In genomic region chr17:60102015-60102631, GRCh38 we compare ENCODE assay signal across 9 cellular contexts. TPM values are rescaled to one million over a fixed set of nuclear protein-coding genes. Genes with fewer than 3 reads are reported as not detected.
A peak's percentile ranks its signal among the peaks of the same experiment; 100 is the strongest.
DNase-seq lines count a peak whose midpoint lies in the region; ATAC-seq and TF ChIP-seq lines count a peak whose summit lies in the region.
"Not testable (repeated sequence)": the region's sequence is repeated elsewhere in the genome, so short reads cannot be mapped to it uniquely, and the experiment has no call there.
"Had no signal": no experiment of that assay in that cellular context is flagged by ENCODE, and none has a peak within 500 bp of the region (broad histone marks: within the 10 kb centered on the region; RNA-seq: fewer than 3 reads in every experiment).

No MANE protein-coding gene starts in this region.

- H3K27me3 Mint-ChIP-seq in HFFc6 (ENCODE audit: insufficient read depth), result not testable (repeated sequence)
- H3K27me3 Mint-ChIP-seq in activated T-cell treated with anti-CD3 and anti-CD28 coated beads, Interleukin-2, amount 50 U/mL, for 24 hours, result peaks cover 40% of the 10 kb centered on the region
- H3K27me3 Mint-ChIP-seq in natural killer cell treated with Interleukin-12 subunit alpha and Interleukin-12 subunit beta and Interleukin-15 and Interleukin-18, amount 100 ng/mL, for 72 hours, result peaks cover 22 to 23% of the 10 kb centered on the region in 2 donors

- intact Hi-C loops in Panc1 (cut with micrococcal nuclease; ENCODE audit: unreplicated experiment), result loop anchor here (10.0 kb wide), 1 partner anchor 323 kb away; the partner anchor contains the start of gene CHCT1
- intact Hi-C loops in mammary epithelial cell (cut with micrococcal nuclease), result loop anchor here (10.0 kb wide), 2 partner anchors 333 to 463 kb away; no protein-coding TSS in a partner anchor
- intact Hi-C loops in heart left ventricle (cut with DNase I), result loop anchor here in 8 of 10 donors (10.0 kb wide), 2 partner anchors 333 to 343 kb away; no protein-coding TSS in a partner anchor
- intact Hi-C loops in transverse colon (cut with DNase I; ENCODE audit: low total_unique reads), result loop anchor here (10.0 kb wide), 1 partner anchor 53 kb away; no protein-coding TSS in a partner anchor

- POLR2A ChIA-PET in Panc1 (lab: Charles Lee), result not testable (repeated sequence)

- ATAC-seq in Panc1 (peak; percentile 69), heart left ventricle (peak in 1 of 4 donors; percentile 11)
- not testable (repeated sequence) for ATAC-seq in natural killer cell treated with Interleukin-12 subunit alpha and Interleukin-12 subunit beta and Interleukin-15 and Interleukin-18, amount 100 ng/mL, for 72 hours

- not testable (repeated sequence) for H3K27ac ChIP-seq in Panc1 (ENCODE audit: low read length); mammary epithelial cell (ENCODE audit: insufficient read depth, low read depth, low read length)
- peak overlapping the region in 5 of 12 donors; percentile 17 to 71 (median 20) for H3K27ac ChIP-seq in heart left ventricle
- peak overlapping the region in 3 of 4 donors; percentile 16 to 47 (median 17) for H3K27ac ChIP-seq in transverse colon

- H3K27me3 ChIP-seq in Panc1 (ENCODE audit: control insufficient read depth, insufficient read depth, low read length); mammary epithelial cell (ENCODE audit: insufficient read depth, low read length); heart left ventricle; transverse colon: not testable (repeated sequence)

- H3K4me1 Mint-ChIP-seq in HFFc6 (ENCODE audit: low read depth), result peaks cover 71% of the 10 kb centered on the region
- peaks cover 17% of the 10 kb centered on the region for H3K4me1 Mint-ChIP-seq in activated T-cell treated with anti-CD3 and anti-CD28 coated beads, Interleukin-2, amount 50 U/mL, for 24 hours (ENCODE audit: low read depth)
- H3K4me1 Mint-ChIP-seq in natural killer cell treated with Interleukin-12 subunit alpha and Interleukin-12 subunit beta and Interleukin-15 and Interleukin-18, amount 100 ng/mL, for 72 hours (ENCODE audit: low read depth in 2 of 2), result peaks cover 15 to 16% of the 10 kb centered on the region in 2 donors

- not testable (repeated sequence) for H3K36me3 ChIP-seq in ES-I3 (ENCODE audit: insufficient read depth, low read length); Panc1 (ENCODE audit: control insufficient read depth, insufficient read depth, low read length); mammary epithelial cell (ENCODE audit: insufficient read depth, low read length); heart left ventricle; transverse colon

- H3K9me3 Mint-ChIP-seq in HFFc6; activated T-cell treated with anti-CD3 and anti-CD28 coated beads, Interleukin-2, amount 50 U/mL, for 24 hours; natural killer cell treated with Interleukin-12 subunit alpha and Interleukin-12 subunit beta and Interleukin-15 and Interleukin-18, amount 100 ng/mL, for 72 hours: not testable (repeated sequence)

- H3K9me3 ChIP-seq in ES-I3 (ENCODE audit: control insufficient read depth, insufficient read depth, low read length); Panc1 (ENCODE audit: control insufficient read depth, insufficient read depth, low read depth, low read length); mammary epithelial cell (replicated peaks; ENCODE audit: insufficient read depth, low read length); heart left ventricle; transverse colon: not testable (repeated sequence)

- not testable (repeated sequence) for H3K79me2 ChIP-seq in mammary epithelial cell (ENCODE audit: insufficient read depth, low read length)

- not testable (repeated sequence) for H3K4me1 ChIP-seq in ES-I3 (ENCODE audit: insufficient read depth, low read length); Panc1 (ENCODE audit: control insufficient read depth, insufficient read depth, low read length); mammary epithelial cell (ENCODE audit: insufficient read depth, low read length); heart left ventricle; transverse colon

- peak overlapping the region; percentile 66 for H2AFZ ChIP-seq in mammary epithelial cell (ENCODE audit: low read depth, low read length)

- H4K20me1 ChIP-seq in mammary epithelial cell (ENCODE audit: insufficient read depth, low read length), result not testable (repeated sequence)

- CTCF ChIA-PET in Panc1 (lab: Charles Lee); mammary epithelial cell (lab: Charles Lee; ENCODE audit: low non-redundant PET): not testable (repeated sequence)

- not testable (repeated sequence) for H3K4me3 Mint-ChIP-seq in HFFc6
- peak overlapping the region; percentile 55 for H3K4me3 Mint-ChIP-seq in activated T-cell treated with anti-CD3 and anti-CD28 coated beads, Interleukin-2, amount 50 U/mL, for 24 hours
- H3K4me3 Mint-ChIP-seq in natural killer cell treated with Interleukin-12 subunit alpha and Interleukin-12 subunit beta and Interleukin-15 and Interleukin-18, amount 100 ng/mL, for 72 hours, result peak overlapping the region; percentile 63

- not testable (repeated sequence) for DNase-seq in HFFc6; Panc1 (ENCODE audit: low read depth, low spot score); activated T-cell treated with anti-CD3 and anti-CD28 coated beads, Interleukin-2, amount 50 U/mL, for 24 hours; mammary epithelial cell; heart left ventricle; natural killer cell treated with Interleukin-12 subunit alpha and Interleukin-12 subunit beta and Interleukin-15 and Interleukin-18, amount 100 ng/mL, for 72 hours (ENCODE audit: low spot score); transverse colon

- not testable (repeated sequence) for TF ChIP-seq POLR2A in heart left ventricle (IDR thresholded peaks at IDR 0.05); transverse colon (IDR thresholded peaks at IDR 0.05)

- peak overlapping the region; percentile 17 to 36; a peak in 3 of 4 replicates for H3K4me3 ChIP-seq in Panc1 (ENCODE audit: low read depth in 2 of 2, low read length in 2 of 2)
- not testable (repeated sequence) for H3K4me3 ChIP-seq in mammary epithelial cell (replicated peaks in 1 of 3; ENCODE audit: insufficient read depth in 1 of 3, low read depth in 2 of 3, low read length in 3 of 3)
- H3K4me3 ChIP-seq in heart left ventricle, result peak overlapping the region in 10 of 12 donors; percentile 16 to 50 (median 40)
- peak overlapping the region in 2 of 4 donors; percentile 17 to 37 for H3K4me3 ChIP-seq in transverse colon

- WGBS in mammary epithelial cell (ENCODE audit: low coverage, missing lambda C conversion rate), result 60% methylated on average over 10 of the region's 11 CpGs
- WGBS in heart left ventricle, 4 donors, result 42 to 69% (median 46%) methylated on average over 11 of the region's 11 CpGs
- 38 to 64% methylated on average over 6 to 11 of the region's 11 CpGs for WGBS in transverse colon (ENCODE audit: low coverage in 1 of 2), 2 donors

- H3K27ac Mint-ChIP-seq in HFFc6, result peak overlapping the region; percentile 2; the same call in 1 of the 2 replicates
- H3K27ac Mint-ChIP-seq in activated T-cell treated with anti-CD3 and anti-CD28 coated beads, Interleukin-2, amount 50 U/mL, for 24 hours; natural killer cell treated with Interleukin-12 subunit alpha and Interleukin-12 subunit beta and Interleukin-15 and Interleukin-18, amount 100 ng/mL, for 72 hours: not testable (repeated sequence)

- not testable (repeated sequence) for TF ChIP-seq CTCF in HFFc6 (IDR thresholded peaks at IDR 0.05); Panc1 (IDR thresholded peaks at IDR 0.05); mammary epithelial cell (conservative IDR thresholded peaks at IDR 0.05 in 1 of 2, IDR thresholded peaks at IDR 0.05 in 1 of 2; ENCODE audit: extremely low read depth in 1 of 2, insufficient read depth in 1 of 2, low read depth in 1 of 2, low read length in 2 of 2); heart left ventricle (IDR thresholded peaks at IDR 0.05); transverse colon (IDR thresholded peaks at IDR 0.05)

- TF ChIP-seq EP300 in transverse colon (IDR thresholded peaks at IDR 0.05; ENCODE audit: low read depth), result not testable (repeated sequence)

- in situ Hi-C loops in Panc1 (cut with HindIII; ENCODE audit: low pct_unique_long_range_greater_than_20kb, low sequenced_read_pairs); mammary epithelial cell (cut with MboI; ENCODE audit: low sequenced_read_pairs in 2 of 2); transverse colon (cut with MboI; ENCODE audit: low pct_ligation_motif_present in 1 of 4, low pct_unique_long_range_greater_than_20kb in 1 of 4, low sequenced_read_pairs in 3 of 4): not testable (repeated sequence)

- peak overlapping the region; percentile 39; the same call in 1 of the 2 replicates for H3K9ac ChIP-seq in ES-I3 (ENCODE audit: low read depth, low read length)
- not testable (repeated sequence) for H3K9ac ChIP-seq in mammary epithelial cell (ENCODE audit: insufficient read depth, low read length)

- H3K4me2 ChIP-seq in mammary epithelial cell (ENCODE audit: insufficient read depth, low read depth, low read length), result peak overlapping the region; percentile 52

- dilution Hi-C loops in mammary epithelial cell (cut with HindIII; ENCODE audit: low sequenced_read_pairs), result not testable (repeated sequence)

- H3K36me3 Mint-ChIP-seq in HFFc6 (ENCODE audit: low read depth); activated T-cell treated with anti-CD3 and anti-CD28 coated beads, Interleukin-2, amount 50 U/mL, for 24 hours (ENCODE audit: low read depth); natural killer cell treated with Interleukin-12 subunit alpha and Interleukin-12 subunit beta and Interleukin-15 and Interleukin-18, amount 100 ng/mL, for 72 hours: not testable (repeated sequence)

- BruUV-seq in Panc1 (replicated peaks; lab: Mats Ljungman, UMichigan); mammary epithelial cell (replicated peaks; lab: Mats Ljungman, UMichigan): not testable (repeated sequence)

RNA-seq across cellular contexts. Expression of gene HEATR6, which starts 23.4 kb away (rescaled TPM):
- 10 to 100 TPM; 16.2 to 27.1 (median 21.0) TPM for total RNA-seq in HFFc6 (2021; fragmentation: NEBNext Ultra II Directional; extraction: Animal tissue kit (Norgen Biotek cat#: 25700))
- total RNA-seq in Panc1 (2021; ENCODE audit: unreplicated experiment), result 20.9 TPM
- polyA plus RNA-seq in Panc1 (2012; ENCODE audit: insufficient read length), result 11.7 TPM
- 10 to 100 TPM; 20.4 to 21.5 TPM for total RNA-seq in mammary epithelial cell
- polyA plus RNA-seq in mammary epithelial cell, result 17.3 TPM
- polyA minus RNA-seq in mammary epithelial cell, result 15.6 TPM
- 10 to 100 TPM in 8 of 9 donors, 1 to 10 TPM in 1; 9.3 to 17.8 (median 12.4) TPM for total RNA-seq in heart left ventricle
- polyA plus RNA-seq in heart left ventricle, result 1 to 10 TPM; 5.7 to 8.7 TPM
- total RNA-seq in natural killer cell treated with Interleukin-12 subunit alpha and Interleukin-12 subunit beta and Interleukin-15 and Interleukin-18, amount 100 ng/mL, for 72 hours, result 10 to 100 TPM; 18.5 to 21.3 TPM
- 10 to 100 TPM in 2 of 4 donors, 1 to 10 TPM in 2; 2.6 to 11.3 (median 8.1) TPM for total RNA-seq in transverse colon

RNA-seq across cellular contexts. Expression of gene CA4, which starts 47.6 kb away (rescaled TPM):
- not detected for total RNA-seq in HFFc6 (2021; fragmentation: NEBNext Ultra II Directional; extraction: Animal tissue kit (Norgen Biotek cat#: 25700))
- total RNA-seq in Panc1 (2021; ENCODE audit: unreplicated experiment) (1.4 TPM), mammary epithelial cell (not detected), heart left ventricle (10 to 100 TPM; 12.4 to 20.4 (median 17.1) TPM), transverse colon (100 to 1,000 TPM in 3 of 4 donors, 10 to 100 TPM in 1; 15.7 to 359 (median 246) TPM)
- 4.9 TPM for polyA plus RNA-seq in Panc1 (2012; ENCODE audit: insufficient read length)
- polyA plus RNA-seq in mammary epithelial cell (not detected), heart left ventricle (10 to 100 TPM; 21.0 to 54.0 TPM)
- not detected for polyA minus RNA-seq in mammary epithelial cell
- not detected for total RNA-seq in natural killer cell treated with Interleukin-12 subunit alpha and Interleukin-12 subunit beta and Interleukin-15 and Interleukin-18, amount 100 ng/mL, for 72 hours
- total RNA-seq: HT-29 had no signal
